12 cellular contexts compared by ENCODE assay signal in the genomic region with DNA sequence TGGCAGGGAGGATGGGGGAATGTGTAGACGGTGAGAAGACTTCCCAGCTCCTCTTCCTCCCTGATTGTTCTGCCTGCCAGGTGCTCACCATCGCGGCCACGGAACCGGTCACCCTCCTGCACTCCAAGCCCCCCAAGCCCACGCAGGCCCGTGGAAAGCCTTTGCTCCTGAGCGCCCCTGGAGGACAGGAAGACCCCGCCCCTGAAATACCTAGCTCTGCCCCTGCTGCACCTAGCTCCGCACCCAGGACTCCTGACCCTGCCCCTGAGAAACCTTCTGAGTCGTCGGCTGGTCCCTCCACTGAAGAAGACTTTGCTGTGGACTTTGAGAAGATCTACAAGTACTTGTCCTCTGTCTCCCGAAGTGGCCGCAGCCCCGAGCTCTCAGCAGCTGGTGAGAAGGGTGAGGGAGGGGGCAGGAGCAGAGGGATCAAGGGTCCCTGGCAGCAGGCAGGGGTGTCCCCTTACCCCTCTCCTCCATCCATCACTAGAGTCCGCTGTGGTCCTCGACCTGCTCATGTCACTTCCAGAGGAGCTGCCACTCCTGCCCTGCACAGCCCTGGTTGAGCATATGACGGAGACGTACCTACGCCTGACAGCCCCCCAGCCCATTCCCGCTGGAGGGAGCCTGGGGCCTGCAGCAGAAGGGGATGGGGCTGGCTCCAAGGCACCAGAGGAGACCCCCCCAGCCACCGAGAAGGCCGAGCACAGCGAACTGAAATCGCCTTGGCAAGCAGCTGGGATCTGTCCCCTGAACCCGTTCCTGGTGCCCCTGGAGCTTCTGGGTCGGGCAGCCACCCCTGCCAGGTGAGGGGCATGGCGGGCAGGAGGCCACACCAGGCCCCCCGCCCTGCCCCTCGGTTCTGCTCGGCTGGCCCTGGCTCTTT. TPM values are rescaled to one million over a fixed set of nuclear protein-coding genes. Genes with fewer than 3 reads are reported as not detected.
DNase-seq lines count a peak whose midpoint lies in the region; ATAC-seq and TF ChIP-seq lines count a peak whose summit lies in the region.
"Had no signal": no experiment of that assay in that cellular context is flagged by ENCODE, and none has a peak within 500 bp of the region (broad histone marks: within the 10 kb centered on the region; RNA-seq: fewer than 3 reads in every experiment).

No MANE protein-coding gene starts in this region.

- no peak overlapping the region for H3K4me3 ChIP-seq in OCI-LY7 (ENCODE audit: low read depth, low read length, poor library complexity, severe bottlenecking)
- peak overlapping the region; percentile 64 for H3K4me3 ChIP-seq in fibroblast of mammary gland (ENCODE audit: control insufficient read depth, low read depth, low read length)
- H3K4me3 ChIP-seq in colonic mucosa = no peak overlapping the region

- H3K9ac ChIP-seq in colonic mucosa (ENCODE audit: low read depth in 2 of 2, low read length in 2 of 2) = peak overlapping the region in 1 of 2 donors; percentile 3

- intact Hi-C loops in CD14-positive monocyte (cut with micrococcal nuclease) (loop anchor here (5.0 to 10.0 kb wide), 3 partner anchors 50 to 1893 kb away; partner anchors contain the start of genes FBXL12 (in 1 of the 2) and PRR36 (in 1 of the 2)), OCI-LY7 (cut with micrococcal nuclease; ENCODE audit: unreplicated experiment) (loop anchor here (2.0 kb wide), 3 partner anchors 21 to 69 kb away; partner anchors contain the start of gene TIMM44), sciatic nerve (cut with DNase I) (no loop called here), colonic mucosa (cut with DNase I) (loop anchor here (10.0 kb wide), 1 partner anchor 67 kb away; no protein-coding TSS in a partner anchor)

- peaks cover 43% of the 10 kb centered on the region for H3K4me1 Mint-ChIP-seq in CD14-positive monocyte

- no peaks in the 10 kb centered on the region for H3K79me2 ChIP-seq in OCI-LY7 (ENCODE audit: insufficient read depth, low read depth, low read length)

- ATAC-seq in sciatic nerve = no peak
- ATAC-seq: activated T-cell treated with anti-CD3 and anti-CD28 coated beads, Interleukin-2, amount 50 U/mL, for 4 hours had no signal

- H3K4me2 ChIP-seq in OCI-LY7 (ENCODE audit: low read length) = peak overlapping the region; percentile 76; the same call in 1 of the 2 replicates

- peak overlapping the region; percentile 31 to 75 for H3K4me3 Mint-ChIP-seq in CD14-positive monocyte

- H3K36me3 ChIP-seq in OCI-LY7 (ENCODE audit: insufficient read depth, low read length) = peaks cover 11% of the 10 kb centered on the region; the same call in 1 of the 2 replicates
- H3K36me3 ChIP-seq in colonic mucosa = no peaks in the 10 kb centered on the region

- H3K27ac Mint-ChIP-seq in CD14-positive monocyte = peak overlapping the region in 4 of 7 donors; percentile 70 to 98 (median 90)

- peaks cover 19% of the 10 kb centered on the region in 2 donors for H3K36me3 Mint-ChIP-seq in CD14-positive monocyte

- no peaks in the 10 kb centered on the region for H3K9me2 ChIP-seq in OCI-LY7 (ENCODE audit: insufficient read depth, low read length)

- H3K27me3 ChIP-seq in colonic mucosa = peaks cover 17% of the 10 kb centered on the region

- H3K27ac ChIP-seq in OCI-LY7 (ENCODE audit: low read depth, low read length, poor library complexity, severe bottlenecking) (no peak overlapping the region), colonic mucosa (no peak overlapping the region)

- no peak for TF ChIP-seq CTCF in CD14-positive monocyte (IDR thresholded peaks at IDR 0.05)
- no peak for TF ChIP-seq CTCF in OCI-LY7 (conservative IDR thresholded peaks at IDR 0.05; ENCODE audit: low read length)
- no peak for TF ChIP-seq CTCF in fibroblast of mammary gland (conservative IDR thresholded peaks at IDR 0.05; ENCODE audit: control insufficient read depth, insufficient read depth, low read depth, low read length)
- TF ChIP-seq CTCF in colonic mucosa (IDR thresholded peaks at IDR 0.05) = no peak

- CTCF ChIA-PET in OCI-LY7 (lab: Charles Lee; ENCODE audit: unreplicated experiment) = no interaction called here

- BruUV-seq in OCI-LY7 (replicated peaks; lab: Mats Ljungman, UMichigan) = no TSS peak

- H3K9me3 ChIP-seq in OCI-LY7 (ENCODE audit: low read length) (no peaks in the 10 kb centered on the region), colonic mucosa (no peaks in the 10 kb centered on the region)

- no peak overlapping the region for H2AFZ ChIP-seq in OCI-LY7 (ENCODE audit: low read length)

- DNase-seq in CD14-positive monocyte (ENCODE audit: low spot score) (peak; percentile 45), OCI-LY7 (ENCODE audit: low spot score) (no peak), fibroblast of mammary gland (ENCODE audit: low read depth) (no peak), sciatic nerve (ENCODE audit: low spot score) (peak; percentile 63), DMS153 treated with DMSO at 0.1 percent for 48 hours (lab: John Stamatoyannopoulos, UW; ENCODE audit: unreplicated experiment) (no peak), colonic mucosa (no peak), DMS 273 (lab: John Stamatoyannopoulos, UW; ENCODE audit: unreplicated experiment) (no peak)
- no peak for DNase-seq in stimulated activated CD4-positive, alpha-beta T cell treated with anti-CD3 and anti-CD28 coated beads, Interleukin-12 subunit alpha, Interleukin-12 subunit beta, amount 100 ng/mL, for 4 hours
- DNase-seq: activated T-cell treated with anti-CD3 and anti-CD28 coated beads, Interleukin-2, amount 50 U/mL, for 4 hours; DMS 273 treated with DMSO at 0.1 percent for 48 hours; hippocampal formation; NCI-H748 treated with DMSO at 0.1 percent for 48 hours had no signal

- peaks cover 6% of the 10 kb centered on the region; the same call in 1 of the 2 replicates for H4K20me1 ChIP-seq in OCI-LY7 (ENCODE audit: insufficient read depth, low read length)

- H3K4me1 ChIP-seq in OCI-LY7 (ENCODE audit: insufficient read depth, low read length, poor library complexity, severe bottlenecking) (peaks cover 20% of the 10 kb centered on the region), colonic mucosa (peaks cover 6% of the 10 kb centered on the region)

- POLR2A ChIA-PET in OCI-LY7 (lab: Charles Lee) = interaction anchor here (2.2 kb wide), 1 partner anchor 21 kb away, joined by 12 read pairs; the partner anchor contains the start of gene TIMM44

- peaks cover 36 to 49% (median 37%) of the 10 kb centered on the region in 3 donors for H3K27me3 Mint-ChIP-seq in CD14-positive monocyte (ENCODE audit: low read depth in 3 of 3)

- peaks cover 0 to 17% (median 9%) of the 10 kb centered on the region in 7 donors for H3K9me3 Mint-ChIP-seq in CD14-positive monocyte
- H3K9me3 Mint-ChIP-seq: activated T-cell treated with anti-CD3 and anti-CD28 coated beads, Interleukin-2, amount 50 U/mL, for 4 hours had no signal

RNA-seq across cellular contexts. Expression of gene SNAPC2, which starts 2.1 kb away (rescaled TPM):
- polyA plus RNA-seq in CD14-positive monocyte = 10 to 100 TPM; 15.7 to 18.3 TPM
- 4.9 and 21.6 TPM in 2 replicates for total RNA-seq in OCI-LY7 (2014; rRNA removed; shearing (Covaris generic))
- total RNA-seq in OCI-LY7 (2022) (6.2 and 8.2 TPM in 2 replicates), sciatic nerve (14.9 TPM), colonic mucosa (10 to 100 TPM; 13.4 to 15.4 TPM)

RNA-seq across cellular contexts. Expression of gene CTXN1, which starts 3.7 kb away (rescaled TPM):
- not detected for polyA plus RNA-seq in CD14-positive monocyte
- total RNA-seq in OCI-LY7 (2014; rRNA removed; shearing (Covaris generic)) = 0.13 TPM in 1 of 2 replicates, not detected in the other
- total RNA-seq in OCI-LY7 (2022) = 0.98 and 1.0 TPM in 2 replicates
- 1.5 TPM for total RNA-seq in sciatic nerve
- 1 to 10 TPM; 1.5 to 4.4 TPM for total RNA-seq in colonic mucosa

RNA-seq across cellular contexts. Expression of gene TGFBR3L, which starts 7.6 kb away (rescaled TPM):
- polyA plus RNA-seq in CD14-positive monocyte = not detected
- 0.13 TPM in 1 of 2 replicates, not detected in the other for total RNA-seq in OCI-LY7 (2014; rRNA removed; shearing (Covaris generic))
- total RNA-seq in OCI-LY7 (2022) = 0.61 and 0.74 TPM in 2 replicates
- not detected for total RNA-seq in sciatic nerve
- total RNA-seq in colonic mucosa = not detected

RNA-seq across cellular contexts. Expression of gene MAP2K7, which starts 18.5 kb away (rescaled TPM):
- polyA plus RNA-seq in CD14-positive monocyte = 1 to 10 TPM in 1 of 2 donors, under 1 TPM in 1; 0.92 to 1.5 TPM
- 19.4 and 23.2 TPM in 2 replicates for total RNA-seq in OCI-LY7 (2014; rRNA removed; shearing (Covaris generic))
- total RNA-seq in OCI-LY7 (2022) (44.5 and 48.1 TPM in 2 replicates), sciatic nerve (34.0 TPM), colonic mucosa (10 to 100 TPM; 26.3 to 38.3 TPM)

RNA-seq across cellular contexts. Expression of gene TIMM44, which starts 21.3 kb away (rescaled TPM):
- polyA plus RNA-seq in CD14-positive monocyte = 10 to 100 TPM in 1 of 2 donors, 1 to 10 TPM in 1; 9.5 to 10.4 TPM
- total RNA-seq in OCI-LY7 (2014; rRNA removed; shearing (Covaris generic)) = 86.0 and 89.0 TPM in 2 replicates
- total RNA-seq in OCI-LY7 (2022) = 97.6 and 116 TPM in 2 replicates
- 49.6 TPM for total RNA-seq in sciatic nerve
- total RNA-seq in colonic mucosa = 100 to 1,000 TPM in 1 of 2 donors, 10 to 100 TPM in 1; 50.8 to 118 TPM

Comparison
In these comparisons a context has a peak if more than half of its experiments do, and no peak if none do; other contexts are left out.
1. DNase-seq: peak in CD14-positive monocyte (single experiment) and sciatic nerve (single experiment); none in OCI-LY7 (single experiment), fibroblast of mammary gland (single experiment), DMS153 treated with DMSO at 0.1 percent for 48 hours (single experiment), colonic mucosa (single experiment), stimulated activated CD4-positive, alpha-beta T cell treated with anti-CD3 and anti-CD28 coated beads, Interleukin-12 subunit alpha, Interleukin-12 subunit beta, amount 100 ng/mL, for 4 hours (single experiment) and DMS 273 (single experiment).